25 cellular contexts compared by ENCODE assay signal in genomic region chr7:26085771-26086170, GRCh38.
"Had no signal": no experiment of that assay in that cellular context is flagged by ENCODE, and none has a peak within 500 bp of the region (broad histone marks: within the 10 kb centered on the region; RNA-seq: fewer than 3 reads in every experiment).

No MANE protein-coding gene starts in this region.

- H2AFZ ChIP-seq: parathyroid adenoma had no signal

- ATAC-seq: naive thymus-derived CD8-positive, alpha-beta T cell; natural killer cell treated with Interleukin-12 subunit alpha and Interleukin-12 subunit beta and Interleukin-15 and Interleukin-18, amount 100 ng/mL, for 72 hours; psoas muscle; right cardiac atrium; right lobe of liver; stimulated activated effector memory CD8-positive, alpha-beta T cell treated with anti-CD3 and anti-CD28 coated beads, Interleukin-12 subunit alpha, Interleukin-12 subunit beta, amount 100 ng/mL, for 72 hours; stimulated activated naive B cell treated with anti-CD40 and anti-IgM and Interleukin-4, amounts not matched to agents 10 μg/mL and 1 μg/mL and 100 μg/mL, for 72 hours; upper lobe of right lung had no signal

- DNase-seq: naive B cell; naive thymus-derived CD8-positive, alpha-beta T cell; nephron progenitor cell; occipital lobe; ovary; posterior cingulate gyrus; psoas muscle; right cardiac atrium; right lobe of liver; sigmoid colon; small intestine; stimulated activated CD4-positive, alpha-beta T cell treated with anti-CD3 and anti-CD28 coated beads, Interleukin-15, amount 100 ng/mL, for 24 hours; stimulated activated CD4-positive, alpha-beta T cell treated with anti-CD3 and anti-CD28 coated beads, Interleukin-2, amount 100 ng/mL, for 24 hours; stimulated activated CD4-positive, alpha-beta T cell treated with anti-CD3 and anti-CD28 coated beads, Interleukin-2, amount 100 ng/mL, for 48 hours; stimulated activated CD4-positive, alpha-beta T cell treated with anti-CD3 and anti-CD28 coated beads, Interleukin-4, amount 100 ng/mL, for 24 hours; stimulated activated naive B cell treated with anti-CD40 and anti-IgM and Interleukin-4, amounts not matched to agents 10 μg/mL and 1 μg/mL and 100 μg/mL, for 72 hours; stimulated activated naive CD4-positive, alpha-beta T cell treated with Interleukin-2 at 50 U/mL for 16 hours; stomach; thyroid gland; upper lobe of right lung had no signal

- H3K27me3 ChIP-seq: ovary, right lobe of liver, thyroid gland, upper lobe of right lung had no signal

- H3K9ac ChIP-seq: parathyroid adenoma had no signal

- H3K4me1 ChIP-seq: parathyroid adenoma, psoas muscle, thyroid gland, upper lobe of right lung had no signal

- H3K4me3 ChIP-seq: ovary, psoas muscle, right lobe of liver, sigmoid colon, stomach, thoracic aorta, thyroid gland, tibial nerve, upper lobe of right lung had no signal

- H3K36me3 ChIP-seq: ovary, right lobe of liver, sigmoid colon, stomach, thoracic aorta, thyroid gland, tibial nerve, upper lobe of right lung had no signal

- FAIRE-seq: small intestine had no signal

- H3K9me3 ChIP-seq: ovary, psoas muscle, right lobe of liver, sigmoid colon, stomach, thoracic aorta, thyroid gland, tibial nerve, upper lobe of right lung had no signal

- H3K27ac ChIP-seq: ovary, parathyroid adenoma, psoas muscle, right lobe of liver, sigmoid colon, stomach, thoracic aorta, thyroid gland, tibial nerve, upper lobe of right lung had no signal
